Comparison of ENCODE assay signal across 25 cellular contexts in the genomic region with DNA sequence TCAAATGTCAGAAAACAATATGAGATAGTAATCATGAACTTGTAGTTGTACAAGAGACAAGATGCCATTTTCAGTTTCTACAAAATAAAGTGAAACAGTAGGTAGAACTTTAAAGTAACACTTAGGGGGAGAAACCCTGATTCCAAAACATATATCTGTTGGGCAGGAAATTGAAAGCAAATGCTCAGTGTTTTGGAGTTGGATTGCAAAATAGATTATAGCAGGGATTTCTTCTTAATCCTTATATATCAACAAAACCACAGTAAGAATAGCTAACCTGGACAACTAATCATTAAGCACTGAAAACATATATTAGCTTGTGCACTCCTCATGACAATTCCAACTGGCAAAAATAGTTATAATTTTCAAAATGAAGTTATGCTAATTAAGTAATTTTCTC. TPM values are rescaled to one million over a fixed set of nuclear protein-coding genes. Genes with fewer than 3 reads are reported as not detected.
DNase-seq lines count a peak whose midpoint lies in the region; ATAC-seq, FAIRE-seq and TF ChIP-seq lines count a peak whose summit lies in the region.
"Had no signal": no experiment of that assay in that cellular context is flagged by ENCODE, and none has a peak within 500 bp of the region (broad histone marks: within the 10 kb centered on the region; RNA-seq: fewer than 3 reads in every experiment).

No MANE protein-coding gene starts in this region.

- ATAC-seq in Panc1 = no peak
- ATAC-seq in HG03025 (IDR thresholded peaks at IDR 0.05; ENCODE audit: low FRiP score, unreplicated experiment) = no peak
- ATAC-seq: GM23338 had no signal

- intact Hi-C loops in mammary epithelial cell (cut with micrococcal nuclease) = no loop called here
- intact Hi-C loops in breast epithelium (cut with DNase I; ENCODE audit: low total_unique reads) = no loop called here
- intact Hi-C loops in Panc1 (cut with micrococcal nuclease; ENCODE audit: unreplicated experiment) = no loop called here

- H3K9ac ChIP-seq in mammary epithelial cell (ENCODE audit: insufficient read depth, low read length) = no peak overlapping the region
- no peak overlapping the region for H3K9ac ChIP-seq in smooth muscle cell (ENCODE audit: low read depth)
- H3K9ac ChIP-seq: BLaER1 had no signal

- peak overlapping the region; percentile 14 for H2AFZ ChIP-seq in mammary epithelial cell (ENCODE audit: low read depth, low read length)
- H2AFZ ChIP-seq in smooth muscle cell (ENCODE audit: low read depth) = peak overlapping the region; percentile 59
- H2AFZ ChIP-seq: GM23338, PC-9 had no signal

- H3K79me2 ChIP-seq in mammary epithelial cell (ENCODE audit: insufficient read depth, low read length) = no peaks in the 10 kb centered on the region
- no peaks in the 10 kb centered on the region for H3K79me2 ChIP-seq in smooth muscle cell (ENCODE audit: low read depth)

- dilution Hi-C loops in mammary epithelial cell (cut with HindIII; ENCODE audit: low sequenced_read_pairs) = no loop called here

- H3K36me3 ChIP-seq in mammary epithelial cell (ENCODE audit: insufficient read depth, low read length) (no peaks in the 10 kb centered on the region), breast epithelium (no peaks in the 10 kb centered on the region), Panc1 (ENCODE audit: control insufficient read depth, insufficient read depth, low read length) (no peaks in the 10 kb centered on the region), smooth muscle cell (ENCODE audit: low read depth) (no peaks in the 10 kb centered on the region)
- H3K36me3 ChIP-seq: BLaER1 had no signal

- no peaks in the 10 kb centered on the region for H3K4me1 ChIP-seq in mammary epithelial cell (ENCODE audit: insufficient read depth, low read length)
- no peaks in the 10 kb centered on the region for H3K4me1 ChIP-seq in breast epithelium
- peaks cover 12% of the 10 kb centered on the region for H3K4me1 ChIP-seq in Panc1 (ENCODE audit: control insufficient read depth, insufficient read depth, low read length)
- H3K4me1 ChIP-seq in smooth muscle cell (ENCODE audit: low read depth) = no peaks in the 10 kb centered on the region
- H3K4me1 ChIP-seq: BLaER1 had no signal

- no peak for TF ChIP-seq POLR2A in breast epithelium (IDR thresholded peaks at IDR 0.05)

- no peak overlapping the region for H3K4me3 ChIP-seq in mammary epithelial cell (replicated peaks in 1 of 3; ENCODE audit: insufficient read depth in 1 of 3, low read depth in 2 of 3, low read length in 3 of 3)
- H3K4me3 ChIP-seq in breast epithelium = no peak overlapping the region
- no peak overlapping the region for H3K4me3 ChIP-seq in Panc1 (ENCODE audit: low read depth in 2 of 2, low read length in 2 of 2)
- no peak overlapping the region for H3K4me3 ChIP-seq in fibroblast of mammary gland (ENCODE audit: control insufficient read depth, low read depth, low read length)
- no peak overlapping the region for H3K4me3 ChIP-seq in smooth muscle cell
- H3K4me3 ChIP-seq: BLaER1, GM23338, PC-9 had no signal

- H3F3A ChIP-seq in smooth muscle cell (ENCODE audit: low read depth) = peaks cover 10% of the 10 kb centered on the region

- CTCF ChIA-PET in mammary epithelial cell (lab: Charles Lee; ENCODE audit: low non-redundant PET) = interaction anchor here (0.6 kb wide), 1 partner anchor 19 kb away, joined by 3 read pairs; no protein-coding TSS in a partner anchor
- CTCF ChIA-PET in Panc1 (lab: Charles Lee) = interaction anchor here (1.0 kb wide), 1 partner anchor 10 kb away, joined by 3 read pairs; no protein-coding TSS in a partner anchor

- FAIRE-seq in RCC 7860 (lab: Jason Lieb, UNC) = no peak
- FAIRE-seq: D721Med had no signal

- POLR2A ChIA-PET in Panc1 (lab: Charles Lee) = no interaction called here

- H3K4me2 ChIP-seq in mammary epithelial cell (ENCODE audit: insufficient read depth, low read depth, low read length) = no peak overlapping the region
- no peak overlapping the region for H3K4me2 ChIP-seq in smooth muscle cell
- H3K4me2 ChIP-seq: BLaER1, GM23338, PC-9 had no signal

- no TSS peak for BruUV-seq in mammary epithelial cell (replicated peaks; lab: Mats Ljungman, UMichigan)
- no TSS peak for BruUV-seq in Panc1 (replicated peaks; lab: Mats Ljungman, UMichigan)

- H3K9me3 ChIP-seq in mammary epithelial cell (replicated peaks; ENCODE audit: insufficient read depth, low read length) = no peaks in the 10 kb centered on the region
- no peaks in the 10 kb centered on the region for H3K9me3 ChIP-seq in breast epithelium
- no peaks in the 10 kb centered on the region for H3K9me3 ChIP-seq in Panc1 (ENCODE audit: control insufficient read depth, insufficient read depth, low read depth, low read length)
- H3K9me3 ChIP-seq in smooth muscle cell (replicated peaks; ENCODE audit: low read depth) = no peaks in the 10 kb centered on the region
- H3K9me3 ChIP-seq: BLaER1 had no signal

- TF ChIP-seq CTCF in mammary epithelial cell (conservative IDR thresholded peaks at IDR 0.05 in 1 of 2, IDR thresholded peaks at IDR 0.05 in 1 of 2; ENCODE audit: extremely low read depth in 1 of 2, insufficient read depth in 1 of 2, low read depth in 1 of 2, low read length in 2 of 2) = no peak
- TF ChIP-seq CTCF in breast epithelium (IDR thresholded peaks at IDR 0.05) = no peak
- no peak for TF ChIP-seq CTCF in Panc1 (IDR thresholded peaks at IDR 0.05)
- no peak for TF ChIP-seq CTCF in fibroblast of mammary gland (conservative IDR thresholded peaks at IDR 0.05; ENCODE audit: control insufficient read depth, insufficient read depth, low read depth, low read length)
- no peak for TF ChIP-seq CTCF in smooth muscle cell (IDR thresholded peaks at IDR 0.05; ENCODE audit: borderline replicate concordance, insufficient read depth, poor library complexity, severe bottlenecking)

- H3K27me3 ChIP-seq in mammary epithelial cell (ENCODE audit: insufficient read depth, low read length) (no peaks in the 10 kb centered on the region), breast epithelium (no peaks in the 10 kb centered on the region), Panc1 (ENCODE audit: control insufficient read depth, insufficient read depth, low read length) (no peaks in the 10 kb centered on the region), smooth muscle cell (ENCODE audit: low read depth) (no peaks in the 10 kb centered on the region)
- H3K27me3 ChIP-seq: BLaER1 had no signal

- in situ Hi-C loops in mammary epithelial cell (cut with MboI; ENCODE audit: low sequenced_read_pairs in 2 of 2) (no loop called here), Panc1 (cut with HindIII; ENCODE audit: low pct_unique_long_range_greater_than_20kb, low sequenced_read_pairs) (no loop called here)

- H4K20me1 ChIP-seq in mammary epithelial cell (ENCODE audit: insufficient read depth, low read length) (no peaks in the 10 kb centered on the region), smooth muscle cell (ENCODE audit: low read depth) (no peaks in the 10 kb centered on the region)
- H4K20me1 ChIP-seq: BLaER1 had no signal

- DNase-seq in mammary epithelial cell (no peak), breast epithelium (ENCODE audit: low spot score in 2 of 2) (no peak), Panc1 (ENCODE audit: low read depth, low spot score) (no peak), fibroblast of mammary gland (ENCODE audit: low read depth) (peak; percentile 32), smooth muscle cell (lab: John Stamatoyannopoulos, UW; ENCODE audit: unreplicated experiment) (no peak), NOMO-1 treated with dmso at 0.1 percent for 144 hours (lab: John Stamatoyannopoulos, UW; ENCODE audit: unreplicated experiment) (no peak), RCC 7860 (ENCODE audit: low spot score) (no peak)
- DNase-seq: 8988T; CD4-positive, CD25-positive, alpha-beta regulatory T cell; H9; NCI-H1092; NCI-H1417 treated with DMSO at 0.1 percent for 48 hours; NCI-H1694 treated with DMSO at 0.1 percent for 48 hours; NCI-H2081; NCI-H226; NCI-H510A treated with DMSO at 0.1 percent for 48 hours; NCI-H748 treated with DMSO at 0.1 percent for 48 hours; PC-9; SHP77 had no signal

- H3K27ac ChIP-seq in mammary epithelial cell (ENCODE audit: insufficient read depth, low read depth, low read length) (no peak overlapping the region), breast epithelium (peak overlapping the region in 1 of 2 donors; percentile 12), Panc1 (ENCODE audit: low read length) (0 out of 2 replicates have a peak overlapping the region, but pooled peaks have one; percentile 8), smooth muscle cell (ENCODE audit: low read depth) (peak overlapping the region; percentile 4)
- H3K27ac ChIP-seq: BLaER1, HL-60, PC-9, RWPE1 had no signal

RNA-seq across cellular contexts. Expression of a gene that starts 46.9 kb away (rescaled TPM):
- total RNA-seq in mammary epithelial cell (10 to 100 TPM; 29.3 to 38.8 TPM), breast epithelium (10 to 100 TPM; 26.2 to 38.8 (median 26.4) TPM), Panc1 (2021; ENCODE audit: unreplicated experiment) (70.2 TPM), smooth muscle cell (52.0 and 56.3 TPM in 2 replicates)
- polyA plus RNA-seq in mammary epithelial cell (33.9 TPM), smooth muscle cell (38.9 and 47.5 TPM in 2 replicates)
- polyA minus RNA-seq in mammary epithelial cell = 31.6 TPM
- polyA plus RNA-seq in Panc1 (2012; ENCODE audit: insufficient read length) = 53.1 TPM

RNA-seq across cellular contexts. Expression of a gene that starts 47.6 kb away (rescaled TPM):
- total RNA-seq in mammary epithelial cell = 10 to 100 TPM; 56.1 to 58.0 TPM
- 76.3 TPM for polyA plus RNA-seq in mammary epithelial cell
- polyA minus RNA-seq in mammary epithelial cell = 149 TPM
- 10 to 100 TPM; 53.6 to 98.2 (median 91.4) TPM for total RNA-seq in breast epithelium
- total RNA-seq in Panc1 (2021; ENCODE audit: unreplicated experiment) = 298 TPM
- polyA plus RNA-seq in Panc1 (2012; ENCODE audit: insufficient read length) = 335 TPM
- total RNA-seq in smooth muscle cell = 54.3 and 55.6 TPM in 2 replicates
- polyA plus RNA-seq in smooth muscle cell = 38.4 and 43.7 TPM in 2 replicates
